ENCODE assay signal across 19 cellular contexts in genomic region chr3:118541791-118542190, GRCh38.
DNase-seq lines count a peak whose midpoint lies in the region; ATAC-seq, FAIRE-seq and TF ChIP-seq lines count a peak whose summit lies in the region.
"Had no signal": no experiment of that assay in that cellular context is flagged by ENCODE, and none has a peak within 500 bp of the region (broad histone marks: within the 10 kb centered on the region; RNA-seq: fewer than 3 reads in every experiment).

No MANE protein-coding gene starts in this region.

- TF ChIP-seq POLR2A in tibial nerve (IDR thresholded peaks at IDR 0.05) = no peak

- H3K4me3 ChIP-seq in Caco-2 (ENCODE audit: low read depth, low read length) (no peak overlapping the region), bronchial epithelial cell (ENCODE audit: low read depth, low read length) (no peak overlapping the region), tibial nerve (no peak overlapping the region)

- FAIRE-seq in bronchial epithelial cell (lab: Jason Lieb, UNC) = no peak
- FAIRE-seq: A204.1, GM12892, HepG2, HTR-8/SVneo had no signal

- H3K4me1 Mint-ChIP-seq in Caco-2 (ENCODE audit: low read depth, unreplicated experiment) = peaks cover 68% of the 10 kb centered on the region
- H3K4me1 Mint-ChIP-seq: CD14-positive monocyte had no signal

- H3K9me3 ChIP-seq in Caco-2 (peaks cover 12% of the 10 kb centered on the region), tibial nerve (no peaks in the 10 kb centered on the region)
- H3K9me3 ChIP-seq: BE2C had no signal

- CTCF ChIA-PET in Caco-2 (lab: Charles Lee) = no interaction called here

- TF ChIP-seq EP300 in tibial nerve (IDR thresholded peaks at IDR 0.05) = no peak

- H3K27ac Mint-ChIP-seq in Caco-2 (ENCODE audit: unreplicated experiment) = peak overlapping the region; percentile 87
- H3K27ac Mint-ChIP-seq: CD8-positive, alpha-beta T cell; H9 had no signal

- H3K27ac ChIP-seq in tibial nerve = no peak overlapping the region

- 72 to 76% methylated on average over 2 of the region's 2 CpGs for WGBS in tibial nerve, 2 donors

- POLR2A ChIA-PET in Caco-2 (lab: Charles Lee) = no interaction called here

- H3K9me3 Mint-ChIP-seq in Caco-2 (ENCODE audit: unreplicated experiment) = peaks cover 54% of the 10 kb centered on the region
- H3K9me3 Mint-ChIP-seq: CD8-positive, alpha-beta T cell; H9 had no signal

- TF ChIP-seq CTCF in Caco-2 (IDR thresholded peaks at IDR 0.05; ENCODE audit: insufficient read depth in 1 of 2, low read depth in 1 of 2, low read length in 1 of 2, severe bottlenecking in 1 of 2, unreplicated experiment in 1 of 2) (no peak), bronchial epithelial cell (IDR thresholded peaks at IDR 0.05; ENCODE audit: insufficient read depth, low read length, severe bottlenecking) (no peak), tibial nerve (IDR thresholded peaks at IDR 0.05) (no peak)

- no TSS peak for BruUV-seq in Caco-2 (replicated peaks; lab: Mats Ljungman, UMichigan)

- peak; percentile 65 for ATAC-seq in esophagus mucosa
- no peak for ATAC-seq in HG02571 (IDR thresholded peaks at IDR 0.05; ENCODE audit: unreplicated experiment)
- ATAC-seq: CD8-positive, alpha-beta T cell had no signal

- DNase-seq in Caco-2 (no peak), bronchial epithelial cell (ENCODE audit: low read depth) (peak; percentile 72), tibial nerve (ENCODE audit: low spot score in 2 of 2) (no peak), NOMO-1 treated with DMSO at 0.1 percent for 48 hours (lab: John Stamatoyannopoulos, UW; ENCODE audit: unreplicated experiment) (no peak)
- DNase-seq in stimulated activated CD4-positive, alpha-beta T cell treated with anti-CD3 and anti-CD28 coated beads, Interleukin-4, amount 100 ng/mL, for 1 hour = no peak
- DNase-seq: BE2C; CD8-positive, alpha-beta T cell; COR-L47; DND-41; GDM1; GOT3; H9 had no signal

- intact Hi-C loops in Caco-2 (cut with micrococcal nuclease; ENCODE audit: unreplicated experiment) = no loop called here

- H3K36me3 ChIP-seq in Caco-2 (ENCODE audit: control insufficient read depth, insufficient read depth, low read length) (no peaks in the 10 kb centered on the region), bronchial epithelial cell (ENCODE audit: control insufficient read depth, insufficient read depth, low read length) (no peaks in the 10 kb centered on the region), tibial nerve (no peaks in the 10 kb centered on the region)
- H3K36me3 ChIP-seq: BE2C had no signal

- H3K27me3 ChIP-seq in Caco-2 (replicated peaks; ENCODE audit: control insufficient read depth, insufficient read depth, low read length) (no peaks in the 10 kb centered on the region), bronchial epithelial cell (ENCODE audit: control insufficient read depth, insufficient read depth, low read length) (no peaks in the 10 kb centered on the region), tibial nerve (no peaks in the 10 kb centered on the region)
- H3K27me3 ChIP-seq: BE2C had no signal

- peaks cover 48% of the 10 kb centered on the region for H3K4me1 ChIP-seq in Caco-2
- no peaks in the 10 kb centered on the region for H3K4me1 ChIP-seq in tibial nerve
- H3K4me1 ChIP-seq: BE2C had no signal

- no peak overlapping the region for H3K4me3 Mint-ChIP-seq in Caco-2 (ENCODE audit: unreplicated experiment)
- H3K4me3 Mint-ChIP-seq: CD14-positive monocyte; CD8-positive, alpha-beta T cell; H9 had no signal

- H3K36me3 Mint-ChIP-seq in Caco-2 (ENCODE audit: insufficient read depth, unreplicated experiment) = peaks cover 32% of the 10 kb centered on the region
- H3K36me3 Mint-ChIP-seq: CD14-positive monocyte; CD8-positive, alpha-beta T cell had no signal

- H3K27me3 Mint-ChIP-seq in Caco-2 (ENCODE audit: insufficient read depth, unreplicated experiment) = no peaks in the 10 kb centered on the region
